Comparison of ENCODE assay signal across 8 cellular contexts in genomic region chr1:229557214-229557850, GRCh38. TPM values are rescaled to one million over a fixed set of nuclear protein-coding genes. Genes with fewer than 3 reads are reported as not detected.
DNase-seq lines count a peak whose midpoint lies in the region; ATAC-seq and TF ChIP-seq lines count a peak whose summit lies in the region.

No MANE protein-coding gene starts in this region.

- peak overlapping the region; percentile 89 for H2AFZ ChIP-seq in neuronal stem cell (ENCODE audit: low read length)

- POLR2A ChIA-PET in Panc1 (lab: Charles Lee) = interaction anchor here (0.6 kb wide), 1 partner anchor 26 kb away, joined by 8 read pairs; no protein-coding TSS in a partner anchor

- WGBS in endodermal cell (ENCODE audit: insufficient coverage in 1 of 2, insufficient read length in 1 of 2), 2 experiments = 71 to 77% methylated on average over 2 to 5 of the region's 5 CpGs
- no CpG with 5 or more reads among the region's 5 CpGs for WGBS in neuronal stem cell (ENCODE audit: extremely low coverage in 2 of 2, insufficient read length in 2 of 2, insufficient replicate concordance in 1 of 2), 2 donors

- ATAC-seq in activated T-cell treated with anti-CD3 and anti-CD28 coated beads, Interleukin-2, amount 50 U/mL, for 72 hours (replicated peaks in 1 of 2) = no peak
- no peak for ATAC-seq in Panc1

- BruUV-seq in Panc1 (replicated peaks; lab: Mats Ljungman, UMichigan) = no TSS peak

- no peak overlapping the region for H2BK12ac ChIP-seq in neuronal stem cell (ENCODE audit: low read length)

- H3K4me3 ChIP-seq in Panc1 (ENCODE audit: low read depth in 2 of 2, low read length in 2 of 2) = peak overlapping the region; percentile 72 to 84
- peak overlapping the region; percentile 96 for H3K4me3 ChIP-seq in endodermal cell (ENCODE audit: low read length)
- peak overlapping the region; percentile 76 to 96 for H3K4me3 ChIP-seq in neuronal stem cell (ENCODE audit: low read length in 2 of 2)

- H3K9me3 ChIP-seq in Panc1 (ENCODE audit: control insufficient read depth, insufficient read depth, low read depth, low read length) (no peaks in the 10 kb centered on the region), endodermal cell (ENCODE audit: control insufficient read depth, low read length) (no peaks in the 10 kb centered on the region), neuronal stem cell (replicated peaks in 1 of 2; ENCODE audit: control insufficient read depth in 2 of 2, insufficient read depth in 1 of 2, low read depth in 1 of 2, low read length in 2 of 2) (no peaks in the 10 kb centered on the region)

- H4K91ac ChIP-seq in neuronal stem cell (ENCODE audit: low read depth, low read length, poor library complexity) = no peak overlapping the region

- H3K9me3 Mint-ChIP-seq in activated T-cell treated with anti-CD3 and anti-CD28 coated beads, Interleukin-2, amount 50 U/mL, for 72 hours = no peaks in the 10 kb centered on the region
- H3K9me3 Mint-ChIP-seq in endodermal cell = no peaks in the 10 kb centered on the region

- H2BK15ac ChIP-seq in neuronal stem cell (ENCODE audit: low read length) = no peak overlapping the region

- H3K4me1 Mint-ChIP-seq in activated T-cell treated with anti-CD3 and anti-CD28 coated beads, Interleukin-2, amount 50 U/mL, for 72 hours (ENCODE audit: low read depth) = peaks cover 47% of the 10 kb centered on the region
- H3K4me1 Mint-ChIP-seq in endodermal cell = peaks cover 22% of the 10 kb centered on the region

- H3K4me3 Mint-ChIP-seq in activated T-cell treated with anti-CD3 and anti-CD28 coated beads, Interleukin-2, amount 50 U/mL, for 72 hours = peak overlapping the region; percentile 87 to 92
- peak overlapping the region; percentile 69 for H3K4me3 Mint-ChIP-seq in endodermal cell

- H3K27me3 ChIP-seq in Panc1 (ENCODE audit: control insufficient read depth, insufficient read depth, low read length) (no peaks in the 10 kb centered on the region), endodermal cell (ENCODE audit: control insufficient read depth, insufficient read depth, low read length, poor library complexity, severe bottlenecking) (no peaks in the 10 kb centered on the region), neuronal stem cell (ENCODE audit: control insufficient read depth in 3 of 3, insufficient read depth in 3 of 3, low read depth in 1 of 3, low read length in 3 of 3) (no peaks in the 10 kb centered on the region)

- in situ Hi-C loops in Panc1 (cut with HindIII; ENCODE audit: low pct_unique_long_range_greater_than_20kb, low sequenced_read_pairs) = no loop called here

- no peak overlapping the region for H3K18ac ChIP-seq in neuronal stem cell (ENCODE audit: low read length)

- peaks cover 0 to 2% of the 10 kb centered on the region in 2 donors for H3K36me3 Mint-ChIP-seq in activated T-cell treated with anti-CD3 and anti-CD28 coated beads, Interleukin-2, amount 50 U/mL, for 72 hours (ENCODE audit: insufficient read depth in 2 of 2)
- H3K36me3 Mint-ChIP-seq in endodermal cell (ENCODE audit: low read depth) = no peaks in the 10 kb centered on the region

- DNase-seq in activated T-cell treated with anti-CD3 and anti-CD28 coated beads, Interleukin-2, amount 50 U/mL, for 72 hours = peak; percentile 8 to 16
- DNase-seq in activated T-cell treated with anti-CD3 and anti-CD28 coated beads for 4 hours (no peak), Panc1 (ENCODE audit: low read depth, low spot score) (no peak), endodermal cell (no peak), neuronal stem cell (ENCODE audit: low spot score) (no peak), 8988T (no peak), NCI-H510A (lab: John Stamatoyannopoulos, UW) (no peak), NCI-H146 treated with DMSO at 0.1 percent for 48 hours (lab: John Stamatoyannopoulos, UW; ENCODE audit: unreplicated experiment) (no peak)

- no peak overlapping the region for H3K4ac ChIP-seq in neuronal stem cell (ENCODE audit: low read length)

- no peak overlapping the region for H3K14ac ChIP-seq in neuronal stem cell (ENCODE audit: low read length)

- H3K9ac ChIP-seq in endodermal cell (ENCODE audit: extremely low read depth, low read length, poor library complexity, severe bottlenecking) (peak overlapping the region; percentile 49), neuronal stem cell (ENCODE audit: low read depth, low read length, poor library complexity) (peak overlapping the region; percentile 82)

- H3K36me3 ChIP-seq in Panc1 (ENCODE audit: control insufficient read depth, insufficient read depth, low read length) = peaks cover 2% of the 10 kb centered on the region; the same call in 1 of the 2 replicates
- no peaks in the 10 kb centered on the region for H3K36me3 ChIP-seq in endodermal cell (ENCODE audit: control insufficient read depth, insufficient read depth, low read length)
- H3K36me3 ChIP-seq in neuronal stem cell (replicated peaks in 1 of 2; ENCODE audit: control insufficient read depth in 2 of 2, insufficient read depth in 2 of 2, low read length in 2 of 2) = peaks cover 0 to 6% of the 10 kb centered on the region in 2 donors

- H2BK120ac ChIP-seq in neuronal stem cell (ENCODE audit: low read depth, low read length) = no peak overlapping the region

- H3K4me2 ChIP-seq in neuronal stem cell (ENCODE audit: insufficient read depth, low read length, poor library complexity, severe bottlenecking) = peak overlapping the region; percentile 59

- TF ChIP-seq CTCF in Panc1 (IDR thresholded peaks at IDR 0.05) (no peak), endodermal cell (conservative IDR thresholded peaks at IDR 0.05) (no peak)

- intact Hi-C loops in Panc1 (cut with micrococcal nuclease; ENCODE audit: unreplicated experiment) = no loop called here

- no peak overlapping the region for H2BK5ac ChIP-seq in neuronal stem cell (ENCODE audit: low read length)

- H3K4me1 ChIP-seq in Panc1 (ENCODE audit: control insufficient read depth, insufficient read depth, low read length) (peaks cover 14% of the 10 kb centered on the region; the same call in 1 of the 2 replicates), endodermal cell (ENCODE audit: control insufficient read depth, insufficient read depth, low read length) (peaks cover 4% of the 10 kb centered on the region), neuronal stem cell (ENCODE audit: control insufficient read depth in 2 of 2, insufficient read depth in 1 of 2, low read depth in 1 of 2, low read length in 2 of 2) (peaks cover 1 to 18% of the 10 kb centered on the region in 2 donors)

- no peak overlapping the region for H3K23ac ChIP-seq in neuronal stem cell (ENCODE audit: low read depth, low read length, poor library complexity)

- no peaks in the 10 kb centered on the region for H3K79me1 ChIP-seq in neuronal stem cell (ENCODE audit: low read depth, low read length)

- no peak overlapping the region for H4K8ac ChIP-seq in neuronal stem cell (ENCODE audit: low read depth, low read length)

- H3K27ac Mint-ChIP-seq in activated T-cell treated with anti-CD3 and anti-CD28 coated beads, Interleukin-2, amount 50 U/mL, for 72 hours = peak overlapping the region; percentile 80
- peak overlapping the region; percentile 70 for H3K27ac Mint-ChIP-seq in endodermal cell

- CTCF ChIA-PET in Panc1 (lab: Charles Lee) = interaction anchor here (0.6 to 0.7 kb wide), 3 partner anchors 42 to 327 kb away, joined by 3 to 4 read pairs (median 3); no protein-coding TSS in a partner anchor

- H3K27ac ChIP-seq in Panc1 (ENCODE audit: low read length) (peak overlapping the region; percentile 81), endodermal cell (ENCODE audit: low read depth, low read length) (no peak overlapping the region), neuronal stem cell (replicated peaks; ENCODE audit: low read length) (no peak overlapping the region)

- H2AK5ac ChIP-seq in neuronal stem cell (ENCODE audit: low read depth, low read length) = no peak overlapping the region

- H3K27me3 Mint-ChIP-seq in activated T-cell treated with anti-CD3 and anti-CD28 coated beads, Interleukin-2, amount 50 U/mL, for 72 hours (ENCODE audit: low read depth) = no peaks in the 10 kb centered on the region
- no peaks in the 10 kb centered on the region for H3K27me3 Mint-ChIP-seq in endodermal cell (ENCODE audit: insufficient read depth)

RNA-seq across cellular contexts. Expression of gene ABCB10, which starts 1.2 kb away (rescaled TPM):
- 10 to 100 TPM; 25.7 to 32.0 TPM for total RNA-seq in activated T-cell treated with anti-CD3 and anti-CD28 coated beads, Interleukin-2, amount 50 U/mL, for 72 hours
- 19.2 TPM for total RNA-seq in Panc1 (2021; ENCODE audit: unreplicated experiment)
- 8.2 TPM for polyA plus RNA-seq in Panc1 (2012; ENCODE audit: insufficient read length)
- 10 to 100 TPM; 14.6 to 18.1 TPM for total RNA-seq in endodermal cell
- polyA plus RNA-seq in endodermal cell (2013, experiment 1 of 2) = 8.7 TPM
- 8.5 TPM for polyA plus RNA-seq in endodermal cell (2013, experiment 2 of 2)
- polyA plus RNA-seq in neuronal stem cell (2013, experiment 1 of 2) = 7.1 TPM
- 7.7 TPM for polyA plus RNA-seq in neuronal stem cell (2013, experiment 2 of 2)

RNA-seq across cellular contexts. Expression of gene NUP133, which starts 49.2 kb away (rescaled TPM):
- total RNA-seq in activated T-cell treated with anti-CD3 and anti-CD28 coated beads, Interleukin-2, amount 50 U/mL, for 72 hours = 10 to 100 TPM; 42.8 to 53.4 TPM
- 39.5 TPM for total RNA-seq in Panc1 (2021; ENCODE audit: unreplicated experiment)
- 13.6 TPM for polyA plus RNA-seq in Panc1 (2012; ENCODE audit: insufficient read length)
- total RNA-seq in endodermal cell = 10 to 100 TPM; 67.8 to 68.4 TPM
- polyA plus RNA-seq in endodermal cell (2013, experiment 1 of 2) = 47.6 TPM
- polyA plus RNA-seq in endodermal cell (2013, experiment 2 of 2) = 45.9 TPM
- 22.6 TPM for polyA plus RNA-seq in neuronal stem cell (2013, experiment 1 of 2)
- 24.2 TPM for polyA plus RNA-seq in neuronal stem cell (2013, experiment 2 of 2)

Comparison
In these comparisons a context has a peak if more than half of its experiments do, and no peak if none do; other contexts are left out.
1. DNase-seq: peak in activated T-cell treated with anti-CD3 and anti-CD28 coated beads, Interleukin-2, amount 50 U/mL, for 72 hours (2 of 2); none in activated T-cell treated with anti-CD3 and anti-CD28 coated beads for 4 hours (single experiment), Panc1 (single experiment), endodermal cell (single experiment), neuronal stem cell (single experiment), 8988T (single experiment), NCI-H510A (single experiment) and NCI-H146 treated with DMSO at 0.1 percent for 48 hours (single experiment).
2. Peak in every context shown above with its lines, with median percentiles within 50 percentile points of each other: H3K4me3 ChIP-seq.